ENCODE assay signal across 12 cellular contexts in genomic region chr14:49940805-49941421, GRCh38. TPM values are rescaled to one million over a fixed set of nuclear protein-coding genes. Genes with fewer than 3 reads are reported as not detected.
A peak's percentile ranks its signal among the peaks of the same experiment; 100 is the strongest.
DNase-seq lines count a peak whose midpoint lies in the region; ATAC-seq, FAIRE-seq and TF ChIP-seq lines count a peak whose summit lies in the region.
"Had no signal": no experiment of that assay in that cellular context is flagged by ENCODE, and none has a peak within 500 bp of the region (broad histone marks: within the 10 kb centered on the region; RNA-seq: fewer than 3 reads in every experiment).

No MANE protein-coding gene starts in this region.

- H3K4me2 ChIP-seq in A549, result peak overlapping the region; percentile 32; the same call in 2 of the 3 replicates

- in situ Hi-C loops in gastrocnemius medialis (cut with MboI; ENCODE audit: low sequenced_read_pairs in 4 of 4), result no loop called here

- FAIRE-seq in A549 (lab: Jason Lieb, UNC), result no peak
- FAIRE-seq: TTC549 had no signal

- H3K36me3 Mint-ChIP-seq in activated CD8-positive, alpha-beta T cell treated with anti-CD3 and anti-CD28 coated beads, Interleukin-2, amount 10 ng/mL, durations not matched to agents 7 days and 5 days (ENCODE audit: low read depth), result peaks cover 49% of the 10 kb centered on the region

- H3K4me1 Mint-ChIP-seq in activated CD8-positive, alpha-beta T cell treated with anti-CD3 and anti-CD28 coated beads, Interleukin-2, amount 10 ng/mL, durations not matched to agents 7 days and 5 days (ENCODE audit: low read depth), result peaks cover 69% of the 10 kb centered on the region
- H3K4me1 Mint-ChIP-seq: H9 had no signal

- no peak for ATAC-seq in A549
- peak; percentile 54 for ATAC-seq in activated CD8-positive, alpha-beta T cell treated with anti-CD3 and anti-CD28 coated beads, Interleukin-2, amount 10 ng/mL, durations not matched to agents 7 days and 5 days
- no peak for ATAC-seq in HG02588 (IDR thresholded peaks at IDR 0.05; ENCODE audit: unreplicated experiment)
- no peak for ATAC-seq in gastrocnemius medialis

- peak overlapping the region; percentile 87 for H3K27ac Mint-ChIP-seq in activated CD8-positive, alpha-beta T cell treated with anti-CD3 and anti-CD28 coated beads, Interleukin-2, amount 10 ng/mL, durations not matched to agents 7 days and 5 days
- H3K27ac Mint-ChIP-seq: H9 had no signal

- no peaks in the 10 kb centered on the region for H3K36me3 ChIP-seq in gastrocnemius medialis

- H3K4me3 ChIP-seq in A549 (no peak overlapping the region), fibroblast of villous mesenchyme (ENCODE audit: low read depth, low read length) (no peak overlapping the region), gastrocnemius medialis (no peak overlapping the region)

- peak in 1 of 2 experiments; percentile 29 for DNase-seq in A549 (ENCODE audit: low read depth in 1 of 2, low spot score in 1 of 2)
- peak; percentile 48 for DNase-seq in EL
- DNase-seq in activated CD8-positive, alpha-beta T cell treated with anti-CD3 and anti-CD28 coated beads, Interleukin-2, amount 10 ng/mL, durations not matched to agents 7 days and 5 days, result peak; percentile 44
- DNase-seq in fibroblast of villous mesenchyme (ENCODE audit: low read depth), result peak; percentile 60
- no peak for DNase-seq in DMS153 (lab: John Stamatoyannopoulos, UW)
- no peak for DNase-seq in activated CD4-positive, alpha-beta T cell treated with anti-CD3 and anti-CD28 coated beads, Interleukin-2, amount 50 U/mL, for 48 hours
- DNase-seq in gastrocnemius medialis, result no peak
- DNase-seq: anterior cingulate cortex, H9, substantia nigra had no signal

- peaks cover 34% of the 10 kb centered on the region for H3K9me3 Mint-ChIP-seq in activated CD8-positive, alpha-beta T cell treated with anti-CD3 and anti-CD28 coated beads, Interleukin-2, amount 10 ng/mL, durations not matched to agents 7 days and 5 days (ENCODE audit: insufficient read depth)

- TF ChIP-seq RAD21 in A549 (conservative IDR thresholded peaks at IDR 0.05 in 1 of 2, IDR thresholded peaks at IDR 0.05 in 1 of 2), result no peak

- no peak for TF ChIP-seq POLR2A in A549 (IDR thresholded peaks at IDR 0.05; ENCODE audit: low read length)
- no peak for TF ChIP-seq POLR2A in gastrocnemius medialis (IDR thresholded peaks at IDR 0.05)

- intact Hi-C loops in gastrocnemius medialis (cut with DNase I; ENCODE audit: low total_unique reads), result no loop called here

- H3K4me1 ChIP-seq in A549, result peaks cover 25% of the 10 kb centered on the region
- no peaks in the 10 kb centered on the region for H3K4me1 ChIP-seq in gastrocnemius medialis

- peaks cover 6% of the 10 kb centered on the region; the same call in 1 of the 3 replicates for H3K9me3 ChIP-seq in A549
- H3K9me3 ChIP-seq in gastrocnemius medialis, result no peaks in the 10 kb centered on the region

- peak overlapping the region; percentile 31 for H3K4me3 Mint-ChIP-seq in activated CD8-positive, alpha-beta T cell treated with anti-CD3 and anti-CD28 coated beads, Interleukin-2, amount 10 ng/mL, durations not matched to agents 7 days and 5 days
- H3K4me3 Mint-ChIP-seq: H9 had no signal

- no peak for TF ChIP-seq EP300 in A549 (IDR thresholded peaks at IDR 0.05)

- H3K27ac ChIP-seq in A549, result peak overlapping the region in 1 of 2 experiments; percentile 47; a peak in 1 of 6 replicates
- H3K27ac ChIP-seq in gastrocnemius medialis, result no peak overlapping the region

- 96% methylated on average over 1 of the region's 1 CpG for WGBS in A549 (ENCODE audit: missing lambda C conversion rate)

- no peak for TF ChIP-seq CTCF in A549 (IDR thresholded peaks at IDR 0.05)
- TF ChIP-seq CTCF in fibroblast of villous mesenchyme (IDR thresholded peaks at IDR 0.05; ENCODE audit: insufficient read depth, low read depth, low read length), result no peak
- TF ChIP-seq CTCF in gastrocnemius medialis (IDR thresholded peaks at IDR 0.05 in 4 of 5, conservative IDR thresholded peaks at IDR 0.05 in 1 of 5), result no peak

- no peaks in the 10 kb centered on the region for H3K27me3 Mint-ChIP-seq in activated CD8-positive, alpha-beta T cell treated with anti-CD3 and anti-CD28 coated beads, Interleukin-2, amount 10 ng/mL, durations not matched to agents 7 days and 5 days (ENCODE audit: low read depth)

- POLR2A ChIA-PET in A549 (lab: Yijun Ruan, JAX), result no interaction called here
- POLR2A ChIA-PET in activated CD8-positive, alpha-beta T cell treated with anti-CD3 and anti-CD28 coated beads, Interleukin-2, amount 10 ng/mL, durations not matched to agents 7 days and 5 days (lab: Charles Lee), result interaction anchor here (0.9 to 2.7 kb wide), 5 partner anchors 31 to 62 kb away, joined by 3 to 21 read pairs (median 6); partner anchors contain the start of gene ARF6

- CTCF ChIA-PET in A549 (lab: Yijun Ruan, JAX), result interaction anchor here (0.8 to 1.8 kb wide), 7 partner anchors 9 to 120 kb away, joined by 3 to 6 read pairs (median 4); partner anchors contain the start of gene NEMF
- CTCF ChIA-PET in activated CD8-positive, alpha-beta T cell treated with anti-CD3 and anti-CD28 coated beads, Interleukin-2, amount 10 ng/mL, durations not matched to agents 7 days and 5 days (lab: Charles Lee), result interaction anchor here (0.9 to 2.9 kb wide), 12 partner anchors 9 to 78 kb away, joined by 3 to 14 read pairs (median 5); no protein-coding TSS in a partner anchor

- H3K27me3 ChIP-seq in gastrocnemius medialis, result no peaks in the 10 kb centered on the region

TF ChIP-seq in A549, 52 proteins besides CTCF, POLR2A, EP300 and RAD21:
- no peak for TF ChIP-seq MAZ (IDR thresholded peaks at IDR 0.05; ENCODE audit: borderline replicate concordance, low read depth, low read length)
- no peak for TF ChIP-seq ESRRA (IDR thresholded peaks at IDR 0.05; ENCODE audit: borderline replicate concordance, low read length)
- no peak for TF ChIP-seq FOSL2 (IDR thresholded peaks at IDR 0.05)
- no peak for TF ChIP-seq FOSL2 (CRISPR knock-in tag; IDR thresholded peaks at IDR 0.05)
- TF ChIP-seq RARB (CRISPR knock-in tag; IDR thresholded peaks at IDR 0.05), result no peak
- no peak for TF ChIP-seq HOXA7 (CRISPR knock-in tag; IDR thresholded peaks at IDR 0.05)
- TF ChIP-seq USF2 (IDR thresholded peaks at IDR 0.05), result no peak
- TF ChIP-seq ZSCAN20 (CRISPR knock-in tag; IDR thresholded peaks at IDR 0.05), result no peak
- no peak for TF ChIP-seq BHLHE40 (IDR thresholded peaks at IDR 0.05; ENCODE audit: low read depth, low read length)
- TF ChIP-seq FOXS1 (CRISPR knock-in tag; IDR thresholded peaks at IDR 0.05), result no peak
- no peak for TF ChIP-seq HOXB13 (CRISPR knock-in tag; IDR thresholded peaks at IDR 0.05; ENCODE audit: low read depth)
- no peak for TF ChIP-seq RCOR1 (IDR thresholded peaks at IDR 0.05; ENCODE audit: low read depth, low read length)
- TF ChIP-seq JUN (IDR thresholded peaks at IDR 0.05), result no peak
- no peak for TF ChIP-seq NFE2L2 (conservative IDR thresholded peaks at IDR 0.05; ENCODE audit: low read length)
- TF ChIP-seq, protein P1, sequence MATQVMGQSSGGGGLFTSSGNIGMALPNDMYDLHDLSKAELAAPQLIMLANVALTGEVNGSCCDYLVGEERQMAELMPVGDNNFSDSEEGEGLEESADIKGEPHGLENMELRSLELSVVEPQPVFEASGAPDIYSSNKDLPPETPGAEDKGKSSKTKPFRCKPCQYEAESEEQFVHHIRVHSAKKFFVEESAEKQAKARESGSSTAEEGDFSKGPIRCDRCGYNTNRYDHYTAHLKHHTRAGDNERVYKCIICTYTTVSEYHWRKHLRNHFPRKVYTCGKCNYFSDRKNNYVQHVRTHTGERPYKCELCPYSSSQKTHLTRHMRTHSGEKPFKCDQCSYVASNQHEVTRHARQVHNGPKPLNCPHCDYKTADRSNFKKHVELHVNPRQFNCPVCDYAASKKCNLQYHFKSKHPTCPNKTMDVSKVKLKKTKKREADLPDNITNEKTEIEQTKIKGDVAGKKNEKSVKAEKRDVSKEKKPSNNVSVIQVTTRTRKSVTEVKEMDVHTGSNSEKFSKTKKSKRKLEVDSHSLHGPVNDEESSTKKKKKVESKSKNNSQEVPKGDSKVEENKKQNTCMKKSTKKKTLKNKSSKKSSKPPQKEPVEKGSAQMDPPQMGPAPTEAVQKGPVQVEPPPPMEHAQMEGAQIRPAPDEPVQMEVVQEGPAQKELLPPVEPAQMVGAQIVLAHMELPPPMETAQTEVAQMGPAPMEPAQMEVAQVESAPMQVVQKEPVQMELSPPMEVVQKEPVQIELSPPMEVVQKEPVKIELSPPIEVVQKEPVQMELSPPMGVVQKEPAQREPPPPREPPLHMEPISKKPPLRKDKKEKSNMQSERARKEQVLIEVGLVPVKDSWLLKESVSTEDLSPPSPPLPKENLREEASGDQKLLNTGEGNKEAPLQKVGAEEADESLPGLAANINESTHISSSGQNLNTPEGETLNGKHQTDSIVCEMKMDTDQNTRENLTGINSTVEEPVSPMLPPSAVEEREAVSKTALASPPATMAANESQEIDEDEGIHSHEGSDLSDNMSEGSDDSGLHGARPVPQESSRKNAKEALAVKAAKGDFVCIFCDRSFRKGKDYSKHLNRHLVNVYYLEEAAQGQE (IDR thresholded peaks at IDR 0.05), result no peak

RNA-seq across cellular contexts. Expression of gene ARF6, which starts 48.0 kb away (rescaled TPM):
- polyA plus RNA-seq in A549 (2011; rRNA removed) (29.8 and 33.3 TPM in 2 replicates), A549 (2017; fragmentation: RNase III; extraction: RNeasy Plus Mini Kit Qiagen cat#74134 plus additional on column Dnase treatment) (47.7 to 54.8 TPM (median 51.0 TPM) in 3 replicates)
- 39.6 and 44.8 TPM in 2 replicates for polyA plus RNA-seq in A549 (2012; cell fraction: cytosol; rRNA removed)
- polyA plus RNA-seq in A549 (2012; cell fraction: nucleus; rRNA removed), result 25.8 and 26.2 TPM in 2 replicates
- polyA minus RNA-seq in A549 (2011; rRNA and poly(A)+ RNA removed), result 23.4 and 24.2 TPM in 2 replicates
- 100 to 1,000 TPM; 183 to 193 TPM for total RNA-seq in activated CD8-positive, alpha-beta T cell treated with anti-CD3 and anti-CD28 coated beads, Interleukin-2, amount 10 ng/mL, durations not matched to agents 7 days and 5 days
- total RNA-seq in fibroblast of villous mesenchyme (60.2 and 111 TPM in 2 replicates), gastrocnemius medialis (10 to 100 TPM; 20.7 to 40.0 (median 30.8) TPM)

Comparison
In these comparisons a context has a peak if more than half of its experiments do, and no peak if none do; other contexts are left out.
1. DNase-seq: peak in EL (single experiment), activated CD8-positive, alpha-beta T cell treated with anti-CD3 and anti-CD28 coated beads, Interleukin-2, amount 10 ng/mL, durations not matched to agents 7 days and 5 days (single experiment) and fibroblast of villous mesenchyme (single experiment); none in DMS153 (single experiment), activated CD4-positive, alpha-beta T cell treated with anti-CD3 and anti-CD28 coated beads, Interleukin-2, amount 50 U/mL, for 48 hours (0 of 2) and gastrocnemius medialis (0 of 2).